29 cellular contexts compared by ENCODE assay signal in genomic region chr7:22176791-22177412, GRCh38.
"Had no signal": no experiment of that assay in that cellular context is flagged by ENCODE, and none has a peak within 500 bp of the region (broad histone marks: within the 10 kb centered on the region; RNA-seq: fewer than 3 reads in every experiment).

No MANE protein-coding gene starts in this region.

- H3K27me3 ChIP-seq: adrenal gland, ascending aorta, brain microvascular endothelial cell, gastrocnemius medialis, hepatocyte, right lobe of liver had no signal

- H3K36me3 ChIP-seq: adrenal gland, ascending aorta, brain microvascular endothelial cell, gastrocnemius medialis, thoracic aorta had no signal

- DNase-seq: activated CD4-positive, alpha-beta T cell treated with anti-CD3 and anti-CD28 coated beads for 48 hours; activated CD4-positive, alpha-beta T cell treated with anti-CD3 and anti-CD28 coated beads, Interleukin-2, amount 50 U/mL, for 48 hours; activated CD8-positive, alpha-beta memory T cell treated with anti-CD3 and anti-CD28 coated beads for 24 hours; activated effector memory CD4-positive, alpha-beta T cell treated with anti-CD3 and anti-CD28 coated beads, Interleukin-2, amount 50 U/mL, for 16 hours; activated naive CD4-positive, alpha-beta T cell treated with anti-CD3 and anti-CD28 coated beads for 36 hours; activated naive CD8-positive, alpha-beta T cell treated with anti-CD3 and anti-CD28 coated beads for 36 hours; adrenal gland; brain microvascular endothelial cell; central memory CD4-positive, alpha-beta T cell; gastrocnemius medialis; kidney; lower lobe of right lung; mesendoderm; right lobe of liver; small intestine; stimulated activated CD4-positive, alpha-beta T cell treated with anti-CD3 and anti-CD28 coated beads, Interleukin-4, amount 100 ng/mL, for 24 hours; SW 1271; T-helper 9 cell; WERI-Rb-1 had no signal

- H3K4me3 ChIP-seq: adrenal gland, ascending aorta, gastrocnemius medialis, hepatocyte, lower lobe of right lung, right lobe of liver, thoracic aorta had no signal

- ATAC-seq: activated CD4-positive, CD25-positive, alpha-beta regulatory T cell treated with anti-CD3 and anti-CD28 coated beads, Interleukin-2, amount 50 U/mL, for 24 hours; gastrocnemius medialis; left lobe of liver; lower lobe of right lung; natural killer cell treated with Interleukin-12 subunit alpha and Interleukin-12 subunit beta and Interleukin-15 and Interleukin-18, amount 100 ng/mL, for 72 hours; right lobe of liver; stimulated activated effector memory CD8-positive, alpha-beta T cell treated with anti-CD3 and anti-CD28 coated beads, Interleukin-12 subunit alpha, Interleukin-12 subunit beta, amount 100 ng/mL, for 72 hours had no signal

- H3K27me3 Mint-ChIP-seq: progenitor cell of endocrine pancreas had no signal

- H3K4me3 Mint-ChIP-seq: activated naive CD4-positive, alpha-beta T cell treated with anti-CD3 and anti-CD28 coated beads for 36 hours; activated naive CD8-positive, alpha-beta T cell treated with anti-CD3 and anti-CD28 coated beads for 36 hours; natural killer cell treated with Interleukin-12 subunit alpha and Interleukin-12 subunit beta and Interleukin-15 and Interleukin-18, amount 100 ng/mL, for 72 hours; stimulated activated effector memory CD8-positive, alpha-beta T cell treated with anti-CD3 and anti-CD28 coated beads, Interleukin-12 subunit alpha, Interleukin-12 subunit beta, amount 100 ng/mL, for 72 hours; stimulated activated naive CD8-positive, alpha-beta T cell treated with anti-CD3 and anti-CD28 coated beads, Interleukin-15, Interleukin-2, amounts not matched to agents 100 ng/mL and 50 ng/mL, for 24 hours; T-helper 1 cell treated with Interleukin-12 subunit alpha and Interleukin-12 subunit beta and Interleukin-4 antibody, amounts not matched to agents 30 μg/mL and 1 μg/mL, for 36 hours had no signal

- H3K4me1 ChIP-seq: adrenal gland, gastrocnemius medialis, lower lobe of right lung, right lobe of liver had no signal

- H3K27ac ChIP-seq: ascending aorta, brain microvascular endothelial cell, gastrocnemius medialis, hepatocyte, lower lobe of right lung, right lobe of liver, thoracic aorta, WERI-Rb-1 had no signal

- H2AFZ ChIP-seq: hepatocyte had no signal

- H3K79me2 ChIP-seq: hepatocyte had no signal

- H3K4me2 ChIP-seq: hepatocyte had no signal

- H3K9me3 Mint-ChIP-seq: activated naive CD4-positive, alpha-beta T cell treated with anti-CD3 and anti-CD28 coated beads for 36 hours; activated naive CD8-positive, alpha-beta T cell treated with anti-CD3 and anti-CD28 coated beads for 36 hours; natural killer cell treated with Interleukin-12 subunit alpha and Interleukin-12 subunit beta and Interleukin-15 and Interleukin-18, amount 100 ng/mL, for 72 hours; stimulated activated effector memory CD8-positive, alpha-beta T cell treated with anti-CD3 and anti-CD28 coated beads, Interleukin-12 subunit alpha, Interleukin-12 subunit beta, amount 100 ng/mL, for 72 hours; stimulated activated naive CD8-positive, alpha-beta T cell treated with anti-CD3 and anti-CD28 coated beads, Interleukin-15, Interleukin-2, amounts not matched to agents 100 ng/mL and 50 ng/mL, for 24 hours; T-helper 1 cell treated with Interleukin-12 subunit alpha and Interleukin-12 subunit beta and Interleukin-4 antibody, amounts not matched to agents 30 μg/mL and 1 μg/mL, for 36 hours had no signal

- H3K27ac Mint-ChIP-seq: activated naive CD4-positive, alpha-beta T cell treated with anti-CD3 and anti-CD28 coated beads for 36 hours; activated naive CD8-positive, alpha-beta T cell treated with anti-CD3 and anti-CD28 coated beads for 36 hours; progenitor cell of endocrine pancreas; stimulated activated effector memory CD8-positive, alpha-beta T cell treated with anti-CD3 and anti-CD28 coated beads, Interleukin-12 subunit alpha, Interleukin-12 subunit beta, amount 100 ng/mL, for 72 hours; stimulated activated naive CD8-positive, alpha-beta T cell treated with anti-CD3 and anti-CD28 coated beads, Interleukin-15, Interleukin-2, amounts not matched to agents 100 ng/mL and 50 ng/mL, for 24 hours; T-helper 1 cell treated with Interleukin-12 subunit alpha and Interleukin-12 subunit beta and Interleukin-4 antibody, amounts not matched to agents 30 μg/mL and 1 μg/mL, for 36 hours had no signal

- H3K9me3 ChIP-seq: adrenal gland, ascending aorta, gastrocnemius medialis, lower lobe of right lung, right lobe of liver, thoracic aorta had no signal

- H3K36me3 Mint-ChIP-seq: activated naive CD8-positive, alpha-beta T cell treated with anti-CD3 and anti-CD28 coated beads for 36 hours; stimulated activated effector memory CD8-positive, alpha-beta T cell treated with anti-CD3 and anti-CD28 coated beads, Interleukin-12 subunit alpha, Interleukin-12 subunit beta, amount 100 ng/mL, for 72 hours had no signal
